Comparison of ENCODE assay signal across 8 cellular contexts in the genomic region with DNA sequence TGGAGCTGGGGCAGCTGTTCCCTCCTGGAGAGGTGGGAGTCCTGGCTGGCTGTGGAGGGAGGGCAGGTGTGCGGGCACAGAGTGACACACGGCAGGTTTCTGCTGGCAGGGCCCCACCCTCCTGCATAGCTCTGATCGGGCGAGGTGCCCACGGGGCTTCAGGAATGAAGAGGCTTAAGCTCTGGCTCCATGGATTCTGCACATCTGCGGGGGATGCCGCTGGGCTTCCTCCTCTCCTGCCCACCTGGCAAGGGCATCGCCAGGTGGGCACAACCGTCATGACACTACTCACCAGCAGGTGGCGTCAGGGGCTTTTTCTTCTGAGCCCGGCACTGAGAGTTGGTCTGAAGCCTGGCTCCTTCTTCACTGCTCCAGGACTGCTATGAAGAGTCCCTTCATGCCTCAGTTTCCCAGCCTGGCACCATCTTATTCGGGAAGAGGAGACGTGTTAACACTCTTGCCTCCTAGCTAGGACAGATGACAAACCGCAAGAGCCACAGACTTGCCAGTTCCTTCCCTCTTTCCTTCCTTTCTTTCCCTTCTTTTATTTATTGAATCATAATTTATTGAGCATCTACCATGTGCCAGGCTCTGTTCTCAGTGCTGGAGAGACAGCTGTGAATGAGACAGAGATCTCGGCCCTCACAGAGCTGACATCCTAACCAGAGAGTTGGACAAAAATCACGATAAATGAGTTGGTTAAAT. TPM values are rescaled to one million over a fixed set of nuclear protein-coding genes. Genes with fewer than 3 reads are reported as not detected.
A peak's percentile ranks its signal among the peaks of the same experiment; 100 is the strongest.
DNase-seq lines count a peak whose midpoint lies in the region; ATAC-seq and TF ChIP-seq lines count a peak whose summit lies in the region.

No MANE protein-coding gene starts in this region.

- no peak overlapping the region for H3K27ac Mint-ChIP-seq in neural progenitor cell

- H4K20me1 ChIP-seq in OCI-LY1 (ENCODE audit: insufficient read depth, low read length) (no peaks in the 10 kb centered on the region), neural progenitor cell (ENCODE audit: low read depth) (no peaks in the 10 kb centered on the region)

- no peak overlapping the region for H2AFZ ChIP-seq in OCI-LY1 (ENCODE audit: low read length)
- H2AFZ ChIP-seq in neural progenitor cell (replicated peaks): no peak overlapping the region

- H3K27me3 ChIP-seq in OCI-LY1 (ENCODE audit: insufficient read depth, low read length) (no peaks in the 10 kb centered on the region), neural progenitor cell (no peaks in the 10 kb centered on the region)

- no peak overlapping the region for H3K27ac ChIP-seq in OCI-LY1 (ENCODE audit: low read depth, low read length, poor library complexity, severe bottlenecking)
- no peak overlapping the region for H3K27ac ChIP-seq in neural progenitor cell
- peak overlapping the region; percentile 81 for H3K27ac ChIP-seq in temporal lobe (ENCODE audit: low read depth, low read length)

- H3K4me1 Mint-ChIP-seq in neural progenitor cell: peaks cover 11% of the 10 kb centered on the region

- H3K9me3 ChIP-seq in OCI-LY1 (ENCODE audit: low read length) (no peaks in the 10 kb centered on the region), neural progenitor cell (ENCODE audit: low read depth) (no peaks in the 10 kb centered on the region)

- H3K9me3 Mint-ChIP-seq in neural progenitor cell: no peaks in the 10 kb centered on the region

- H3K4me1 ChIP-seq in OCI-LY1 (ENCODE audit: insufficient read depth, low read length, severe bottlenecking) (no peaks in the 10 kb centered on the region), neural progenitor cell (no peaks in the 10 kb centered on the region)

- H3K27me3 Mint-ChIP-seq in neural progenitor cell (ENCODE audit: insufficient read depth, low read depth): peaks cover 10% of the 10 kb centered on the region

- H3K4me2 ChIP-seq in OCI-LY1 (ENCODE audit: low read length) (no peak overlapping the region), neural progenitor cell (no peak overlapping the region)

- no peak overlapping the region for H3K9ac ChIP-seq in OCI-LY1 (ENCODE audit: low read length)
- no peak overlapping the region for H3K9ac ChIP-seq in neural progenitor cell

- TF ChIP-seq CTCF in AG09319 (IDR thresholded peaks at IDR 0.05; ENCODE audit: low read depth, low read length): peak; percentile 76
- TF ChIP-seq CTCF in OCI-LY1 (IDR thresholded peaks at IDR 0.05; ENCODE audit: low read length): peak; percentile 79
- peak; percentile 83 for TF ChIP-seq CTCF in epithelial cell of proximal tubule (conservative IDR thresholded peaks at IDR 0.05; ENCODE audit: low read depth, low read length)
- peak; percentile 81 for TF ChIP-seq CTCF in neural progenitor cell (IDR thresholded peaks at IDR 0.05)

- no peaks in the 10 kb centered on the region for H3K9me2 ChIP-seq in OCI-LY1 (ENCODE audit: low read depth, low read length)

- no peaks in the 10 kb centered on the region for H3K36me3 ChIP-seq in OCI-LY1 (ENCODE audit: insufficient read depth, low read length)
- H3K36me3 ChIP-seq in neural progenitor cell: no peaks in the 10 kb centered on the region

- DNase-seq in AG09319 (ENCODE audit: extremely low read depth, low read depth) (no peak), H4 (ENCODE audit: low spot score) (peak; percentile 60), activated T-cell treated with anti-CD3 and anti-CD28 coated beads for 1 hour (ENCODE audit: low read depth) (peak; percentile 80), epithelial cell of proximal tubule (ENCODE audit: low read depth) (no peak), neural progenitor cell (ENCODE audit: low spot score) (peak; percentile 74)

- no peaks in the 10 kb centered on the region for H3K36me3 Mint-ChIP-seq in neural progenitor cell

- no peak overlapping the region for H3K4me3 Mint-ChIP-seq in neural progenitor cell

- H3F3A ChIP-seq in OCI-LY1 (ENCODE audit: insufficient read depth, low read length): no peaks in the 10 kb centered on the region
- no peaks in the 10 kb centered on the region for H3F3A ChIP-seq in neural progenitor cell (ENCODE audit: low read depth)

- no peak for ATAC-seq in HG02840 (IDR thresholded peaks at IDR 0.05; ENCODE audit: low FRiP score, unreplicated experiment)

- H3K79me2 ChIP-seq in OCI-LY1 (ENCODE audit: insufficient read depth, low read length) (no peaks in the 10 kb centered on the region), neural progenitor cell (ENCODE audit: low read depth) (no peaks in the 10 kb centered on the region)

- no peak overlapping the region for H3K4me3 ChIP-seq in OCI-LY1 (ENCODE audit: low read depth, low read length, poor library complexity, severe bottlenecking)
- H3K4me3 ChIP-seq in epithelial cell of proximal tubule (ENCODE audit: low read depth, low read length): no peak overlapping the region
- no peak overlapping the region for H3K4me3 ChIP-seq in neural progenitor cell

RNA-seq across cellular contexts. Expression of a gene that starts 15.2 kb away (rescaled TPM):
- 10.6 and 13.2 TPM in 2 replicates for total RNA-seq in H4 (2014; rRNA removed; shearing (Covaris generic))
- total RNA-seq in epithelial cell of proximal tubule: 24.7 and 27.5 TPM in 2 replicates
- total RNA-seq in neural progenitor cell (ENCODE audit: low replicate concordance): 9.7 and 34.3 TPM in 2 replicates
- total RNA-seq in temporal lobe: 2.7 TPM

RNA-seq across cellular contexts. Expression of a gene that starts 26.2 kb away (rescaled TPM):
- not detected in 2 replicates for total RNA-seq in H4 (2014; rRNA removed; shearing (Covaris generic))
- 0.22 and 0.23 TPM in 2 replicates for total RNA-seq in epithelial cell of proximal tubule
- total RNA-seq in neural progenitor cell (ENCODE audit: low replicate concordance): 0.22 TPM in 1 of 2 replicates, not detected in the other
- total RNA-seq in temporal lobe: not detected

Comparison
In these comparisons a context has a peak if more than half of its experiments do, and no peak if none do; other contexts are left out.
1. DNase-seq: peak in H4 (single experiment), activated T-cell treated with anti-CD3 and anti-CD28 coated beads for 1 hour (single experiment) and neural progenitor cell (single experiment); none in AG09319 (single experiment) and epithelial cell of proximal tubule (single experiment).
2. Peak in every context shown above with its lines, with median percentiles within 50 percentile points of each other: CTCF ChIP-seq.